Comparison of ENCODE assay signal across 1 cellular context in the genomic region with DNA sequence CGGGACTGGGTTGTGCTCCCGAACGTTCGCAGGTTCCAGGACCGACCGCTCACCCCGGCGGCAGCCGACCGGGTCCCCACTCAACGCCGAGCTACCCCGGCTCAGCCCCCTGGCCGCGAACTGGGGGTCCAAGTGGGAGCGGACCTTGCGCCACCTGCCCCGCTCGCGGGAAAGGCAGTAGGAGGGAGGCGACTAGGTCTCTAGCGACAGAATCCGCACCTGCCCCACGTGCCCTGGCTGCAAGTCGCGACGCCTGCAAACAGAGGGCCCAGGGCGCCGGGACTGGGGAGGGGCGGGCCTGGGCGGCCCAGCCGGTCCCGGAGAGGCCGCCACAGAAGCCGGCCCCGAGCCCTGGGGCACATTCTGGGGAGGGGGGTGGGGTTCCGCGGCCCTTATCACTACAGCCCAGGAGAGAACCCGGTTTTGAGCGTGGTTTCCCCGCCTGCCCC.
A peak's percentile ranks its signal among the peaks of the same experiment; 100 is the strongest.
TF ChIP-seq lines count a peak whose summit lies in the region.

No MANE protein-coding gene starts in this region.

TF ChIP-seq in H1, 55 proteins besides CTCF, POLR2A, EP300 and RAD21:
- TF ChIP-seq POU5F1 (IDR thresholded peaks at IDR 0.05; ENCODE audit: low read depth, low read length) = no peak
- no peak for TF ChIP-seq TCF12 (IDR thresholded peaks at IDR 0.05; ENCODE audit: low read depth, low read length)
- no peak for TF ChIP-seq SIX5 (IDR thresholded peaks at IDR 0.05; ENCODE audit: low read depth, low read length)
- no peak for TF ChIP-seq CHD1 (IDR thresholded peaks at IDR 0.05; ENCODE audit: low read depth, low read length)
- peak; percentile 86 for TF ChIP-seq E2F6 (IDR thresholded peaks at IDR 0.05)
- TF ChIP-seq SAP30 (IDR thresholded peaks at IDR 0.05; ENCODE audit: insufficient read depth, insufficient replicate concordance, low read length) = no peak
- peak; percentile 90 for TF ChIP-seq MAX (IDR thresholded peaks at IDR 0.05)
- no peak for TF ChIP-seq CREB1 (IDR thresholded peaks at IDR 0.05)
- no peak for TF ChIP-seq RNF2 (IDR thresholded peaks at IDR 0.05; ENCODE audit: borderline replicate concordance, low read depth, low read length, missing control alignments, poor library complexity, severe bottlenecking)
- no peak for TF ChIP-seq TAF7 (optimal IDR thresholded peaks at IDR 0.05; ENCODE audit: borderline replicate concordance, low read depth, low read length)
- no peak for TF ChIP-seq NRF1 (IDR thresholded peaks at IDR 0.05; ENCODE audit: low read depth, low read length)
- TF ChIP-seq RBBP5 (IDR thresholded peaks at IDR 0.05; ENCODE audit: borderline replicate concordance, low read depth, low read length) = no peak
